In genomic region chr2:156437272-156437671, GRCh38 we compare ENCODE assay signal across 8 cellular contexts. TPM values are rescaled to one million over a fixed set of nuclear protein-coding genes. Genes with fewer than 3 reads are reported as not detected.
A peak's percentile ranks its signal among the peaks of the same experiment; 100 is the strongest.
DNase-seq lines count a peak whose midpoint lies in the region; ATAC-seq and TF ChIP-seq lines count a peak whose summit lies in the region.

No MANE protein-coding gene starts in this region.

- H3K27ac ChIP-seq in hepatocyte (peak overlapping the region; percentile 100), stomach smooth muscle (ENCODE audit: low read length) (no peak overlapping the region)

- ATAC-seq in GM19025 (IDR thresholded peaks at IDR 0.05; ENCODE audit: low read depth, unreplicated experiment): peak; percentile 20
- peak; percentile 20 for ATAC-seq in HG03175 (IDR thresholded peaks at IDR 0.05; ENCODE audit: unreplicated experiment)

- H3K4me1 Mint-ChIP-seq in activated CD4-positive, alpha-beta memory T cell treated with anti-CD3 and anti-CD28 coated beads for 36 hours (ENCODE audit: low read depth): peaks cover 22% of the 10 kb centered on the region

- H3K9ac ChIP-seq in stomach smooth muscle (ENCODE audit: low read length in 2 of 2): peak overlapping the region in 1 of 2 donors; percentile 90

- H3K27me3 Mint-ChIP-seq in activated CD4-positive, alpha-beta memory T cell treated with anti-CD3 and anti-CD28 coated beads for 36 hours: no peaks in the 10 kb centered on the region

- peaks cover 4% of the 10 kb centered on the region for H3K36me3 Mint-ChIP-seq in activated CD4-positive, alpha-beta memory T cell treated with anti-CD3 and anti-CD28 coated beads for 36 hours

- peak overlapping the region; percentile 89 for H3K4me3 Mint-ChIP-seq in activated CD4-positive, alpha-beta memory T cell treated with anti-CD3 and anti-CD28 coated beads for 36 hours

- H4K20me1 ChIP-seq in hepatocyte (ENCODE audit: insufficient read depth, poor library complexity, severe bottlenecking): no peaks in the 10 kb centered on the region

- H3K9me2 ChIP-seq in hepatocyte (replicated peaks; ENCODE audit: insufficient read depth): no peaks in the 10 kb centered on the region

- peak overlapping the region; percentile 90 for H3K4me2 ChIP-seq in hepatocyte

- H3K27me3 ChIP-seq in hepatocyte: no peaks in the 10 kb centered on the region
- H3K27me3 ChIP-seq in stomach smooth muscle (ENCODE audit: control insufficient read depth in 1 of 2, insufficient read depth in 2 of 2, low read length in 2 of 2): no peaks in the 10 kb centered on the region

- POLR2A ChIA-PET in activated CD4-positive, alpha-beta memory T cell treated with anti-CD3 and anti-CD28 coated beads for 36 hours (lab: Charles Lee): interaction anchor here (1.0 to 3.0 kb wide), 3 partner anchors 37 to 103 kb away, joined by 7 to 12 read pairs (median 10); no protein-coding TSS in a partner anchor

- H3K27ac Mint-ChIP-seq in activated CD4-positive, alpha-beta memory T cell treated with anti-CD3 and anti-CD28 coated beads for 36 hours: peak overlapping the region; percentile 82

- DNase-seq in AG09309 (ENCODE audit: low read depth) (no peak), hepatocyte (ENCODE audit: low spot score) (no peak), NCI-H774 (lab: John Stamatoyannopoulos, UW) (no peak), NCI-H2107 treated with DMSO at 0.1 percent for 48 hours (lab: John Stamatoyannopoulos, UW; ENCODE audit: unreplicated experiment) (no peak)
- no peak for DNase-seq in activated CD4-positive, alpha-beta memory T cell treated with anti-CD3 and anti-CD28 coated beads for 36 hours

- CTCF ChIA-PET in activated CD4-positive, alpha-beta memory T cell treated with anti-CD3 and anti-CD28 coated beads for 36 hours (lab: Charles Lee): interaction anchor here (1.0 to 2.5 kb wide), 5 partner anchors 9 to 1191 kb away, joined by 3 to 15 read pairs (median 7); no protein-coding TSS in a partner anchor

- TF ChIP-seq CTCF in AG09309 (IDR thresholded peaks at IDR 0.05; ENCODE audit: control insufficient read depth, insufficient read depth, low read depth, low read length, missing control alignments) (no peak), hepatocyte (IDR thresholded peaks at IDR 0.05; ENCODE audit: poor library complexity) (no peak)

- H3K4me1 ChIP-seq in hepatocyte (ENCODE audit: insufficient read depth) (peaks cover 28% of the 10 kb centered on the region), stomach smooth muscle (ENCODE audit: control insufficient read depth, insufficient read depth, low read length) (peaks cover 7% of the 10 kb centered on the region)

- no peak overlapping the region for H2AFZ ChIP-seq in hepatocyte

- intact Hi-C loops in activated CD4-positive, alpha-beta memory T cell treated with anti-CD3 and anti-CD28 coated beads for 36 hours (cut with micrococcal nuclease): loop anchor here (2.0 to 5.0 kb wide), 3 partner anchors 35 to 150 kb away; no protein-coding TSS in a partner anchor

- 53% methylated on average over 6 of the region's 6 CpGs for WGBS in hepatocyte (ENCODE audit: low lambda C conversion rate, missing lambda C conversion rate)

- H3K79me2 ChIP-seq in hepatocyte: peaks cover 49% of the 10 kb centered on the region

- H3K9me3 ChIP-seq in hepatocyte (ENCODE audit: low read depth) (no peaks in the 10 kb centered on the region), stomach smooth muscle (ENCODE audit: control insufficient read depth in 2 of 2, low read length in 2 of 2) (no peaks in the 10 kb centered on the region)

- H3K36me3 ChIP-seq in hepatocyte (replicated peaks; ENCODE audit: insufficient read depth, low read depth) (no peaks in the 10 kb centered on the region), stomach smooth muscle (ENCODE audit: control insufficient read depth in 2 of 2, insufficient read depth in 2 of 2, low read length in 2 of 2) (no peaks in the 10 kb centered on the region)

- H3K9me3 Mint-ChIP-seq in activated CD4-positive, alpha-beta memory T cell treated with anti-CD3 and anti-CD28 coated beads for 36 hours: no peaks in the 10 kb centered on the region

- H3K4me3 ChIP-seq in AG09309 (ENCODE audit: control insufficient read depth, low read depth, low read length): peak overlapping the region; percentile 71
- no peak overlapping the region for H3K4me3 ChIP-seq in hepatocyte
- peak overlapping the region; percentile 47 to 86 for H3K4me3 ChIP-seq in stomach smooth muscle (ENCODE audit: low read length in 2 of 2)

RNA-seq across cellular contexts. Expression of gene GPD2, which starts 1.1 kb away (rescaled TPM):
- total RNA-seq in activated CD4-positive, alpha-beta memory T cell treated with anti-CD3 and anti-CD28 coated beads for 36 hours: 10 to 100 TPM; 27.3 to 28.6 TPM
- 63.7 and 71.7 TPM in 2 replicates for total RNA-seq in hepatocyte
- 6.7 and 10.8 TPM in 2 replicates for polyA plus RNA-seq in hepatocyte
